In genomic region chr15:69189157-69189556, GRCh38 we compare ENCODE assay signal across 34 cellular contexts.
"Had no signal": no experiment of that assay in that cellular context is flagged by ENCODE, and none has a peak within 500 bp of the region (broad histone marks: within the 10 kb centered on the region; RNA-seq: fewer than 3 reads in every experiment).

No MANE protein-coding gene starts in this region.

- ATAC-seq: activated CD8-positive, alpha-beta T cell treated with anti-CD3 and anti-CD28 coated beads for 36 hours; activated naive CD8-positive, alpha-beta T cell treated with anti-CD3 and anti-CD28 coated beads, Interleukin-2, amount 50 U/mL, for 24 hours; activated T-cell treated with anti-CD3 and anti-CD28 coated beads, Interleukin-2, amount 50 U/mL, for 4 hours; activated T-cell treated with anti-CD3 and anti-CD28 coated beads, Interleukin-2, amount 50 U/mL, for 72 hours; activated T-helper 17 cell treated with anti-CD3 and anti-CD28 coated beads, Interleukin-2, amount 50 U/mL, for 72 hours; T-cell had no signal

- H3K27me3 Mint-ChIP-seq: activated B cell treated with CpG ODN at 0.5 μM for 24 hours; activated CD4-positive, alpha-beta memory T cell treated with anti-CD3 and anti-CD28 coated beads for 36 hours; activated CD8-positive, alpha-beta T cell treated with anti-CD3 and anti-CD28 coated beads for 36 hours; activated naive CD4-positive, alpha-beta T cell treated with anti-CD3 and anti-CD28 coated beads, Interleukin-2, amount 10 ng/mL, durations not matched to agents 7 days and 5 days; activated naive CD4-positive, alpha-beta T cell treated with anti-CD3 and anti-CD28 coated beads, Interleukin-2, amount 50 U/mL, for 24 hours; activated naive CD8-positive, alpha-beta T cell; activated naive CD8-positive, alpha-beta T cell treated with anti-CD3 and anti-CD28 coated beads, Interleukin-2, amount 10 ng/mL, durations not matched to agents 7 days and 5 days; activated naive CD8-positive, alpha-beta T cell treated with anti-CD3 and anti-CD28 coated beads, Interleukin-2, amount 50 U/mL, for 24 hours; activated T-helper 17 cell treated with anti-CD3 and anti-CD28 coated beads, Interleukin-2, amount 50 U/mL, for 72 hours; brain; T-cell had no signal

- H3K36me3 ChIP-seq: ascending aorta had no signal

- H3K4me3 ChIP-seq: ascending aorta had no signal

- H3K4me3 Mint-ChIP-seq: activated B cell treated with CpG ODN at 0.5 μM for 24 hours; activated CD4-positive, alpha-beta memory T cell treated with anti-CD3 and anti-CD28 coated beads for 36 hours; activated CD4-positive, alpha-beta T cell treated with anti-CD3 and anti-CD28 coated beads, Interleukin-2, amount 10 ng/mL, durations not matched to agents 24 days and 14 days; activated CD8-positive, alpha-beta T cell treated with anti-CD3 and anti-CD28 coated beads for 36 hours; activated naive CD4-positive, alpha-beta T cell treated with anti-CD3 and anti-CD28 coated beads, Interleukin-2, amount 10 ng/mL, durations not matched to agents 7 days and 5 days; activated naive CD4-positive, alpha-beta T cell treated with anti-CD3 and anti-CD28 coated beads, Interleukin-2, amount 50 U/mL, for 24 hours; activated naive CD8-positive, alpha-beta T cell; activated naive CD8-positive, alpha-beta T cell treated with anti-CD3 and anti-CD28 coated beads, Interleukin-2, amount 10 ng/mL, durations not matched to agents 7 days and 5 days; activated naive CD8-positive, alpha-beta T cell treated with anti-CD3 and anti-CD28 coated beads, Interleukin-2, amount 50 U/mL, for 24 hours; activated T-cell treated with anti-CD3 and anti-CD28 coated beads, Interleukin-2, amount 50 U/mL, for 4 hours; activated T-cell treated with anti-CD3 and anti-CD28 coated beads, Interleukin-2, amount 50 U/mL, for 72 hours; activated T-helper 1 cell treated with anti-CD3 and anti-CD28 coated beads, Interleukin-12 subunit alpha, Interleukin-12 subunit beta, Interleukin-2, Interleukin-4 antibody, amounts not matched to agents 30 ng/mL and 10 ng/mL and 1 ng/mL, durations not matched to agents 14 hours and 24 hours and 36 hours; activated T-helper 17 cell treated with anti-CD3 and anti-CD28 coated beads, Interleukin-2, amount 50 U/mL, for 72 hours; brain; T-cell; T-helper 2 cell treated with Interferon-gamma antibody and Interleukin-4, amounts not matched to agents 5 μg/mL and 100 μg/mL, for 36 hours had no signal

- FAIRE-seq: TTC549 had no signal

- DNase-seq: activated B cell treated with CpG ODN at 0.5 μM for 24 hours; activated CD4-positive, alpha-beta memory T cell treated with anti-CD3 and anti-CD28 coated beads for 36 hours; activated CD4-positive, alpha-beta T cell treated with anti-CD3 and anti-CD28 coated beads for 4 hours; activated CD4-positive, alpha-beta T cell treated with anti-CD3 and anti-CD28 coated beads, Interleukin-2, amount 10 ng/mL, durations not matched to agents 24 days and 14 days; activated CD4-positive, alpha-beta T cell treated with anti-CD3 and anti-CD28 coated beads, Interleukin-2, amount 50 U/mL, for 1 hour; activated CD4-positive, alpha-beta T cell treated with anti-CD3 and anti-CD28 coated beads, Interleukin-2, amount 50 U/mL, for 4 hours; activated CD4-positive, CD25-positive, alpha-beta regulatory T cell treated with anti-CD3 and anti-CD28 coated beads, Interleukin-2, amount 50 U/mL, for 72 hours; activated CD8-positive, alpha-beta memory T cell treated with anti-CD3 and anti-CD28 coated beads, Interleukin-2, amount 50 U/mL, for 4 hours; activated CD8-positive, alpha-beta T cell treated with anti-CD3 and anti-CD28 coated beads for 36 hours; activated effector memory CD4-positive, alpha-beta T cell treated with anti-CD3 and anti-CD28 coated beads, Interleukin-2, amount 50 U/mL, for 16 hours; activated gamma-delta T cell treated with Interleukin-2 at 50 U/mL for 16 hours; activated naive CD4-positive, alpha-beta T cell treated with anti-CD3 and anti-CD28 coated beads, Interleukin-2, amount 10 ng/mL, durations not matched to agents 7 days and 5 days; activated naive CD4-positive, alpha-beta T cell treated with Interleukin-2 at 50 U/mL for 16 hours; activated naive CD8-positive, alpha-beta T cell treated with anti-CD3 and anti-CD28 coated beads, Interleukin-2, amount 10 ng/mL, durations not matched to agents 7 days and 5 days; activated naive CD8-positive, alpha-beta T cell treated with anti-CD3 and anti-CD28 coated beads, Interleukin-2, amount 50 U/mL, for 24 hours; activated T-cell treated with anti-CD3 and anti-CD28 coated beads for 4 hours; activated T-cell treated with anti-CD3 and anti-CD28 coated beads, Interleukin-2, amount 50 U/mL, for 1 hour; activated T-cell treated with anti-CD3 and anti-CD28 coated beads, Interleukin-2, amount 50 U/mL, for 4 hours; activated T-cell treated with anti-CD3 and anti-CD28 coated beads, Interleukin-2, amount 50 U/mL, for 72 hours; amygdala; anterior cingulate cortex; central memory CD4-positive, alpha-beta T cell; T-cell; T-helper 2 cell; T-helper 9 cell had no signal

- H3K27ac Mint-ChIP-seq: activated B cell treated with CpG ODN at 0.5 μM for 24 hours; activated CD4-positive, alpha-beta memory T cell treated with anti-CD3 and anti-CD28 coated beads for 36 hours; activated CD4-positive, alpha-beta T cell treated with anti-CD3 and anti-CD28 coated beads, Interleukin-2, amount 10 ng/mL, durations not matched to agents 24 days and 14 days; activated CD8-positive, alpha-beta T cell treated with anti-CD3 and anti-CD28 coated beads for 36 hours; activated naive CD4-positive, alpha-beta T cell treated with anti-CD3 and anti-CD28 coated beads, Interleukin-2, amount 10 ng/mL, durations not matched to agents 7 days and 5 days; activated naive CD4-positive, alpha-beta T cell treated with anti-CD3 and anti-CD28 coated beads, Interleukin-2, amount 50 U/mL, for 24 hours; activated naive CD8-positive, alpha-beta T cell; activated naive CD8-positive, alpha-beta T cell treated with anti-CD3 and anti-CD28 coated beads, Interleukin-2, amount 10 ng/mL, durations not matched to agents 7 days and 5 days; activated naive CD8-positive, alpha-beta T cell treated with anti-CD3 and anti-CD28 coated beads, Interleukin-2, amount 50 U/mL, for 24 hours; activated T-cell treated with anti-CD3 and anti-CD28 coated beads, Interleukin-2, amount 50 U/mL, for 72 hours; activated T-helper 1 cell treated with anti-CD3 and anti-CD28 coated beads, Interleukin-12 subunit alpha, Interleukin-12 subunit beta, Interleukin-2, Interleukin-4 antibody, amounts not matched to agents 30 ng/mL and 10 ng/mL and 1 ng/mL, durations not matched to agents 14 hours and 24 hours and 36 hours; activated T-helper 17 cell treated with anti-CD3 and anti-CD28 coated beads, Interleukin-2, amount 50 U/mL, for 72 hours; brain; T-cell; T-helper 2 cell treated with Interferon-gamma antibody and Interleukin-4, amounts not matched to agents 5 μg/mL and 100 μg/mL, for 36 hours had no signal

- H3K27me3 ChIP-seq: ascending aorta had no signal

- H3K4me1 Mint-ChIP-seq: activated CD4-positive, alpha-beta T cell treated with anti-CD3 and anti-CD28 coated beads, Interleukin-2, amount 10 ng/mL, durations not matched to agents 24 days and 14 days; activated naive CD4-positive, alpha-beta T cell treated with anti-CD3 and anti-CD28 coated beads, Interleukin-2, amount 10 ng/mL, durations not matched to agents 7 days and 5 days; activated naive CD8-positive, alpha-beta T cell treated with anti-CD3 and anti-CD28 coated beads, Interleukin-2, amount 10 ng/mL, durations not matched to agents 7 days and 5 days; activated T-helper 17 cell treated with anti-CD3 and anti-CD28 coated beads, Interleukin-2, amount 50 U/mL, for 72 hours; T-cell had no signal

- H3K36me3 Mint-ChIP-seq: activated naive CD4-positive, alpha-beta T cell treated with anti-CD3 and anti-CD28 coated beads, Interleukin-2, amount 10 ng/mL, durations not matched to agents 7 days and 5 days had no signal

- H3K27ac ChIP-seq: ascending aorta, VCaP had no signal
